In the genomic region with DNA sequence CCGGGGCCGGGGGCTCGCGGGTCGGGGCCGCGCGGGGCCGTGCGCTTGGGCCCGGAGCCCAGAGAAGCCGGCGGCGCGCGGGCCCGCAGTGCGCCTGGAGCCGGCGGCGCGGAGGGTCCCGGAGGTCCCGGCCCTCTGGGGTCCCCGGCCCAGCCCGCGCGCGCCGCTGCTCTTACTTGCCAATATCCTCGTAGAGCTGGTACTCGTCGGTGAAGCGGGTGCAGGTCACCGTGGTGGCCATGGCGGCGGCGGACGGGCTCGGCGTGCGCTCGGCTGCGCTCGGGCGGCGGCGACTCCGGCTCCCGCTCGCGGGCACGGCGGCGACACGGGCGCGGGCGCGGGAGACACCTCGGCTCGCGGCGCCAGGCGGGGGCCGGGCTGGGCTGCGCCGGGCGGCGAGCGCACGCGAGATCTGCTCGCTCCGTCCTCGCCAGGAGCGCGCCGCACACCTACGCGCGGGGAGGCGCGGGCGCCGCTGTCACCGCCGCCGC, we compare ENCODE assay signal across 9 cellular contexts. TPM values are rescaled to one million over a fixed set of nuclear protein-coding genes. Genes with fewer than 3 reads are reported as not detected.
A peak's percentile ranks its signal among the peaks of the same experiment; 100 is the strongest.
DNase-seq lines count a peak whose midpoint lies in the region; ATAC-seq lines count a peak whose summit lies in the region.
"Had no signal": no experiment of that assay in that cellular context is flagged by ENCODE, and none has a peak within 500 bp of the region (broad histone marks: within the 10 kb centered on the region; RNA-seq: fewer than 3 reads in every experiment).

TSS of gene CAMK2B (minus strand) at position 414 of the 491 bp plus-strand sequence. CDS start at position 241, 173 bp downstream.

- H3K4me1 ChIP-seq in right cardiac atrium (ENCODE audit: control insufficient read depth, insufficient read depth, low read length) = no peaks in the 10 kb centered on the region

- peak within 1 kb of the TSS; percentile 57 for H3K4me3 ChIP-seq in right cardiac atrium (ENCODE audit: low read length)

- peak within 1 kb of the TSS; percentile 76 for H3K4me3 Mint-ChIP-seq in stimulated activated effector memory CD8-positive, alpha-beta T cell treated with anti-CD3 and anti-CD28 coated beads, Interleukin-12 subunit alpha, Interleukin-12 subunit beta, amount 100 ng/mL, for 72 hours

- peak within 1 kb of the TSS; percentile 92 for H3K27ac ChIP-seq in right cardiac atrium (ENCODE audit: low read length)
- H3K27ac ChIP-seq: C4-2B had no signal

- no peak within 1 kb of the TSS for H3K27ac Mint-ChIP-seq in stimulated activated effector memory CD8-positive, alpha-beta T cell treated with anti-CD3 and anti-CD28 coated beads, Interleukin-12 subunit alpha, Interleukin-12 subunit beta, amount 100 ng/mL, for 72 hours

- ATAC-seq in right cardiac atrium (peak in 1 of 2 donors; percentile 4), GM18517 (IDR thresholded peaks at IDR 0.05; ENCODE audit: unreplicated experiment) (no peak)
- ATAC-seq in stimulated activated effector memory CD8-positive, alpha-beta T cell treated with anti-CD3 and anti-CD28 coated beads, Interleukin-12 subunit alpha, Interleukin-12 subunit beta, amount 100 ng/mL, for 72 hours = no peak

- H3K36me3 Mint-ChIP-seq in stimulated activated effector memory CD8-positive, alpha-beta T cell treated with anti-CD3 and anti-CD28 coated beads, Interleukin-12 subunit alpha, Interleukin-12 subunit beta, amount 100 ng/mL, for 72 hours = no peaks in the 10 kb centered on the region

- no peaks in the 10 kb centered on the region for H3K9me3 Mint-ChIP-seq in stimulated activated effector memory CD8-positive, alpha-beta T cell treated with anti-CD3 and anti-CD28 coated beads, Interleukin-12 subunit alpha, Interleukin-12 subunit beta, amount 100 ng/mL, for 72 hours

- H3K4me1 Mint-ChIP-seq in stimulated activated effector memory CD8-positive, alpha-beta T cell treated with anti-CD3 and anti-CD28 coated beads, Interleukin-12 subunit alpha, Interleukin-12 subunit beta, amount 100 ng/mL, for 72 hours = peaks cover 9% of the 10 kb centered on the region

- H3K9me3 ChIP-seq in right cardiac atrium (ENCODE audit: control insufficient read depth, low read length) = no peaks in the 10 kb centered on the region

- under 1% methylated on average over 89 of the region's 89 CpGs for WGBS in right cardiac atrium

- intact Hi-C loops in right cardiac atrium (cut with DNase I) = no loop called here

- DNase-seq in NCI-H524 (lab: John Stamatoyannopoulos, UW) (peak; percentile 6 to 33), NCI-H524 treated with DMSO at 0.1 percent for 48 hours (lab: John Stamatoyannopoulos, UW) (no peak), right cardiac atrium (peak in 2 of 3 donors; percentile 49 to 72), SW 1271 (lab: John Stamatoyannopoulos, UW) (no peak), DMS153 treated with DMSO at 0.1 percent for 48 hours (lab: John Stamatoyannopoulos, UW; ENCODE audit: unreplicated experiment) (no peak)
- DNase-seq in activated T-cell treated with anti-CD3 and anti-CD28 coated beads, Interleukin-2, amount 50 U/mL, for 48 hours = peak; percentile 30 to 48
- no peak for DNase-seq in stimulated activated effector memory CD8-positive, alpha-beta T cell treated with anti-CD3 and anti-CD28 coated beads, Interleukin-12 subunit alpha, Interleukin-12 subunit beta, amount 100 ng/mL, for 72 hours (ENCODE audit: low spot score in 2 of 2)

- no peaks in the 10 kb centered on the region for H3K27me3 ChIP-seq in right cardiac atrium (ENCODE audit: control insufficient read depth, insufficient read depth)

RNA-seq across cellular contexts. Expression of gene CAMK2B, which starts in this region (rescaled TPM):
- total RNA-seq in right cardiac atrium = 100 to 1,000 TPM in 2 of 4 donors, 10 to 100 TPM in 2; 79.7 to 134 (median 106) TPM
- 105 TPM for polyA plus RNA-seq in right cardiac atrium

Comparison
In these comparisons a context has a peak if more than half of its experiments do, and no peak if none do; other contexts are left out.
1. DNase-seq: peak in NCI-H524 (2 of 2), activated T-cell treated with anti-CD3 and anti-CD28 coated beads, Interleukin-2, amount 50 U/mL, for 48 hours (2 of 2) and right cardiac atrium (2 of 3); none in NCI-H524 treated with DMSO at 0.1 percent for 48 hours (single experiment), stimulated activated effector memory CD8-positive, alpha-beta T cell treated with anti-CD3 and anti-CD28 coated beads, Interleukin-12 subunit alpha, Interleukin-12 subunit beta, amount 100 ng/mL, for 72 hours (0 of 2), SW 1271 (0 of 2) and DMS153 treated with DMSO at 0.1 percent for 48 hours (single experiment).